8 cellular contexts compared by ENCODE assay signal in the genomic region with DNA sequence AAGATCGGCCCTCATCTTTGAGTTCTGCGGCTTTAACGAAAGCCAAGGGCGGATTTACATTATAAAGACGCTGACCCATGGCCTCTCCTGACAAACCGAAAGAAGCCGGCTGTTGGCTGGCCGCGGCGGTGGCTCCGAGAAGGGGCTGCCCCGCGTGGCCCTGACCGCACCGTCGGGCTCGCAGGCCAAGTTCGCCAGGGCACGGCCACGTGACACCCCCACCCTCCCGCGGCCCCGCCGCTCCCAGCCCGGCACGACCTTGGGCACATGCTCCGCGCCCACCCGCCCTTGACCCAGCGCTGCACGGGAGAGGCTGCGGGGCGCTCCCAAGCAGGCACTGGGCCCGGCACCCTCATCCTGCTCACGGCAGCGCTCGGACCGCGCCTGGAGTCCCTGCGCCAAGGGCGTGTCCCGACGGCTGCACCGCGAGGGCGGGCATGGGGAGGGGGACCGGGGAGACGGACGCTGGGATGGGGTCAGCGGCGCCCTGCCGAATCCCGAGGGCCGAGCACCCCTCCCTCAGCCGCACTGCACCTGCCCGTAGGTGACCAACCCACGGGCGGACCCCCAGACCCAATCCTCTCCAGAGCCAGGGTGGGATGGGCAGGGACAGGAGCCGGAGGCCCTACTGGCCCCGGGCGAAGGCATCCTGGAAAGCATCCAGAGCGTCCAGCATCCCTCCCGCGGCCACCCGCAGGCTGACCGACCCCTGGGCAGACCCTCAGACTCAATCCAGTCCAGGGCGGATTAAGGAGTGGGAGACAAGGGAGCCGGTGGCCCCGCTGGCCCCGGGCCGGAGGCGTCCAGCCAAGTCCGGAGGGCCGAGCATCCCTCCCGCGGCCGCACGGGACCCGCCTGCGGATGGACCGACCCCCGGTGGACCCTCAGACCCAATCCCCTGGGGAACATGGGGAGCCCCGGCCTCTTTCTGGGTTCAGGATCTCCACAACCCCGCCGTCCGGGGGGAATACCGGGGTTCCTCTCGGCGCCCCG. TPM values are rescaled to one million over a fixed set of nuclear protein-coding genes. Genes with fewer than 3 reads are reported as not detected.
DNase-seq lines count a peak whose midpoint lies in the region; ATAC-seq, FAIRE-seq and TF ChIP-seq lines count a peak whose summit lies in the region.

No MANE protein-coding gene starts in this region.

- dilution Hi-C loops in mammary epithelial cell (cut with HindIII; ENCODE audit: low sequenced_read_pairs): no loop called here

- BruUV-seq in mammary epithelial cell (replicated peaks; lab: Mats Ljungman, UMichigan): no TSS peak

- TF ChIP-seq POLR2A in GM12892 (IDR thresholded peaks at IDR 0.05; ENCODE audit: low read depth, low read length): no peak

- peak; percentile 64 for DNase-seq in 8988T
- DNase-seq in GM12892 (ENCODE audit: insufficient read length): no peak
- no peak for DNase-seq in RWPE2 (ENCODE audit: low spot score)
- no peak for DNase-seq in mammary epithelial cell
- peak; percentile 32 for DNase-seq in kidney tubule cell (ENCODE audit: low spot score)
- DNase-seq in stimulated activated naive B cell treated with anti-CD40 and anti-IgM and Interleukin-4, amounts not matched to agents 10 μg/mL and 1 μg/mL and 100 μg/mL, for 72 hours: peak; percentile 28

- H3K27me3 Mint-ChIP-seq in stimulated activated naive B cell treated with anti-CD40 and anti-IgM and Interleukin-4, amounts not matched to agents 10 μg/mL and 1 μg/mL and 100 μg/mL, for 72 hours: no peaks in the 10 kb centered on the region

- no peaks in the 10 kb centered on the region for H3K9me3 ChIP-seq in RWPE2 (ENCODE audit: severe bottlenecking)
- H3K9me3 ChIP-seq in mammary epithelial cell (replicated peaks; ENCODE audit: insufficient read depth, low read length): no peaks in the 10 kb centered on the region

- H3K27ac Mint-ChIP-seq in stimulated activated naive B cell treated with anti-CD40 and anti-IgM and Interleukin-4, amounts not matched to agents 10 μg/mL and 1 μg/mL and 100 μg/mL, for 72 hours: peak overlapping the region; percentile 56

- no peaks in the 10 kb centered on the region for H4K20me1 ChIP-seq in mammary epithelial cell (ENCODE audit: insufficient read depth, low read length)

- H2AFZ ChIP-seq in mammary epithelial cell (ENCODE audit: low read depth, low read length): peak overlapping the region; percentile 69

- H3K36me3 ChIP-seq in RWPE2 (ENCODE audit: low read depth) (0 out of 2 replicates have a peak, but pooled peaks cover 2% of the 10 kb centered on the region), mammary epithelial cell (ENCODE audit: insufficient read depth, low read length) (no peaks in the 10 kb centered on the region)

- FAIRE-seq in GM12892 (lab: Jason Lieb, UNC): peak; percentile 58

- H3K4me1 ChIP-seq in RWPE2 (ENCODE audit: insufficient read depth, poor library complexity, severe bottlenecking) (peaks cover 15% of the 10 kb centered on the region), mammary epithelial cell (ENCODE audit: insufficient read depth, low read length) (peaks cover 38% of the 10 kb centered on the region)

- H3K27ac ChIP-seq in RWPE2 (ENCODE audit: poor library complexity, severe bottlenecking) (peak overlapping the region; percentile 82), mammary epithelial cell (ENCODE audit: insufficient read depth, low read depth, low read length) (no peak overlapping the region)

- H3K9me3 Mint-ChIP-seq in stimulated activated naive B cell treated with anti-CD40 and anti-IgM and Interleukin-4, amounts not matched to agents 10 μg/mL and 1 μg/mL and 100 μg/mL, for 72 hours: no peaks in the 10 kb centered on the region

- CTCF ChIA-PET in mammary epithelial cell (lab: Charles Lee; ENCODE audit: low non-redundant PET): no interaction called here

- peaks cover 27 to 53% of the 10 kb centered on the region in 2 donors for H3K4me1 Mint-ChIP-seq in stimulated activated naive B cell treated with anti-CD40 and anti-IgM and Interleukin-4, amounts not matched to agents 10 μg/mL and 1 μg/mL and 100 μg/mL, for 72 hours

- H3K36me3 Mint-ChIP-seq in stimulated activated naive B cell treated with anti-CD40 and anti-IgM and Interleukin-4, amounts not matched to agents 10 μg/mL and 1 μg/mL and 100 μg/mL, for 72 hours: peaks cover 0 to 3% of the 10 kb centered on the region in 2 donors

- peak overlapping the region; percentile 54 for H3K4me3 ChIP-seq in RWPE2 (ENCODE audit: severe bottlenecking)
- peak overlapping the region; percentile 63 to 92 (median 69) for H3K4me3 ChIP-seq in mammary epithelial cell (replicated peaks in 1 of 3; ENCODE audit: insufficient read depth in 1 of 3, low read depth in 2 of 3, low read length in 3 of 3)

- H3K4me3 Mint-ChIP-seq in stimulated activated naive B cell treated with anti-CD40 and anti-IgM and Interleukin-4, amounts not matched to agents 10 μg/mL and 1 μg/mL and 100 μg/mL, for 72 hours: peak overlapping the region; percentile 82 to 86

- H3K4me2 ChIP-seq in mammary epithelial cell (ENCODE audit: insufficient read depth, low read depth, low read length): peak overlapping the region; percentile 87

- no peak overlapping the region for H3K9ac ChIP-seq in mammary epithelial cell (ENCODE audit: insufficient read depth, low read length)

- intact Hi-C loops in mammary epithelial cell (cut with micrococcal nuclease): loop anchor here (5.0 to 10.0 kb wide), 3 partner anchors 229 to 804 kb away; a partner anchor contains a TSS

- ATAC-seq in RWPE2 (ENCODE audit: low read depth) (peak; percentile 40), GM19455 (IDR thresholded peaks at IDR 0.05; ENCODE audit: unreplicated experiment) (no peak), HG03095 (IDR thresholded peaks at IDR 0.05; ENCODE audit: unreplicated experiment) (no peak)
- peak in 1 of 2 donors; percentile 0 for ATAC-seq in stimulated activated naive B cell treated with anti-CD40 and anti-IgM and Interleukin-4, amounts not matched to agents 10 μg/mL and 1 μg/mL and 100 μg/mL, for 72 hours (replicated peaks)

- in situ Hi-C loops in mammary epithelial cell (cut with MboI; ENCODE audit: low sequenced_read_pairs in 2 of 2): loop anchor here (25.0 kb wide), 2 partner anchors 204 to 821 kb away; no protein-coding TSS in a partner anchor

- 2% methylated on average over 20 of the region's 90 CpGs for WGBS in mammary epithelial cell (ENCODE audit: low coverage, missing lambda C conversion rate)

- H3K79me2 ChIP-seq in mammary epithelial cell (ENCODE audit: insufficient read depth, low read length): peaks cover 7% of the 10 kb centered on the region

- H3K27me3 ChIP-seq in RWPE2 (ENCODE audit: insufficient read depth, poor library complexity, severe bottlenecking) (no peaks in the 10 kb centered on the region), mammary epithelial cell (ENCODE audit: insufficient read depth, low read length) (no peaks in the 10 kb centered on the region)

- no peak for TF ChIP-seq CTCF in RWPE2 (IDR thresholded peaks at IDR 0.05; ENCODE audit: poor library complexity, severe bottlenecking)
- TF ChIP-seq CTCF in mammary epithelial cell (conservative IDR thresholded peaks at IDR 0.05 in 1 of 2, IDR thresholded peaks at IDR 0.05 in 1 of 2; ENCODE audit: extremely low read depth in 1 of 2, insufficient read depth in 1 of 2, low read depth in 1 of 2, low read length in 2 of 2): no peak

RNA-seq across cellular contexts. Expression of a gene that starts 0.8 kb away (rescaled TPM):
- polyA plus RNA-seq in GM12892 (2012; ENCODE audit: missing spikeins): 0.36 TPM
- total RNA-seq in mammary epithelial cell: 10 to 100 TPM; 51.8 to 54.8 TPM
- 13.7 TPM for polyA plus RNA-seq in mammary epithelial cell
- polyA minus RNA-seq in mammary epithelial cell: 41.0 TPM

Comparison
In these comparisons a context has a peak if more than half of its experiments do, and no peak if none do; other contexts are left out.
1. DNase-seq: peak in 8988T (single experiment), kidney tubule cell (single experiment) and stimulated activated naive B cell treated with anti-CD40 and anti-IgM and Interleukin-4, amounts not matched to agents 10 μg/mL and 1 μg/mL and 100 μg/mL, for 72 hours (single experiment); none in GM12892 (single experiment), RWPE2 (single experiment) and mammary epithelial cell (single experiment).